In genomic region chr7:44224216-44224950, GRCh38 we compare ENCODE assay signal across 17 cellular contexts. TPM values are rescaled to one million over a fixed set of nuclear protein-coding genes. Genes with fewer than 3 reads are reported as not detected.
A peak's percentile ranks its signal among the peaks of the same experiment; 100 is the strongest.
DNase-seq lines count a peak whose midpoint lies in the region; ATAC-seq, FAIRE-seq and TF ChIP-seq lines count a peak whose summit lies in the region.
"Had no signal": no experiment of that assay in that cellular context is flagged by ENCODE, and none has a peak within 500 bp of the region (broad histone marks: within the 10 kb centered on the region; RNA-seq: fewer than 3 reads in every experiment).

No MANE protein-coding gene starts in this region.

- no peak overlapping the region for H3K4me3 Mint-ChIP-seq in activated CD8-positive, alpha-beta T cell treated with anti-CD3 and anti-CD28 coated beads, Interleukin-2, amount 10 ng/mL, durations not matched to agents 7 days and 5 days

- H3K9me3 Mint-ChIP-seq in activated CD8-positive, alpha-beta T cell treated with anti-CD3 and anti-CD28 coated beads, Interleukin-2, amount 10 ng/mL, durations not matched to agents 7 days and 5 days (ENCODE audit: insufficient read depth) = no peaks in the 10 kb centered on the region

- POLR2A ChIA-PET in activated CD8-positive, alpha-beta T cell treated with anti-CD3 and anti-CD28 coated beads, Interleukin-2, amount 10 ng/mL, durations not matched to agents 7 days and 5 days (lab: Charles Lee) = no interaction called here

- H3K27ac Mint-ChIP-seq in activated CD8-positive, alpha-beta T cell treated with anti-CD3 and anti-CD28 coated beads, Interleukin-2, amount 10 ng/mL, durations not matched to agents 7 days and 5 days = no peak overlapping the region

- 34% methylated on average over 14 of the region's 14 CpGs for WGBS in prostate gland

- no peaks in the 10 kb centered on the region for H3K36me3 ChIP-seq in prostate gland

- TF ChIP-seq CTCF in D721Med (IDR thresholded peaks at IDR 0.05; ENCODE audit: insufficient read depth, missing control alignments) (no peak), prostate gland (IDR thresholded peaks at IDR 0.05) (no peak)

- H3K36me3 Mint-ChIP-seq in activated CD8-positive, alpha-beta T cell treated with anti-CD3 and anti-CD28 coated beads, Interleukin-2, amount 10 ng/mL, durations not matched to agents 7 days and 5 days (ENCODE audit: low read depth) = no peaks in the 10 kb centered on the region

- no peaks in the 10 kb centered on the region for H3K4me1 Mint-ChIP-seq in activated CD8-positive, alpha-beta T cell treated with anti-CD3 and anti-CD28 coated beads, Interleukin-2, amount 10 ng/mL, durations not matched to agents 7 days and 5 days (ENCODE audit: low read depth)

- H3K9me3 ChIP-seq in prostate gland = no peaks in the 10 kb centered on the region

- intact Hi-C loops in prostate gland (cut with DNase I) = no loop called here

- CTCF ChIA-PET in activated CD8-positive, alpha-beta T cell treated with anti-CD3 and anti-CD28 coated beads, Interleukin-2, amount 10 ng/mL, durations not matched to agents 7 days and 5 days (lab: Charles Lee) = interaction anchor here (1.1 to 1.5 kb wide), 2 partner anchors 16 to 23 kb away, joined by 3 read pairs; no protein-coding TSS in a partner anchor

- FAIRE-seq in D721Med (lab: Jason Lieb, UNC) = no peak
- FAIRE-seq: islet of Langerhans, small intestine had no signal

- no peak for TF ChIP-seq POLR2A in prostate gland (IDR thresholded peaks at IDR 0.05)

- no peaks in the 10 kb centered on the region for H3K4me1 ChIP-seq in prostate gland (replicated peaks)

- peak; percentile 99 for DNase-seq in D721Med (ENCODE audit: insufficient read length, low spot score)
- DNase-seq in NCI-H146 (lab: John Stamatoyannopoulos, UW) = peak; percentile 90
- DNase-seq in NCI-H82 (lab: John Stamatoyannopoulos, UW) = peak; percentile 89
- DNase-seq in H4 (ENCODE audit: low spot score) = no peak
- DNase-seq in activated CD8-positive, alpha-beta T cell treated with anti-CD3 and anti-CD28 coated beads, Interleukin-2, amount 10 ng/mL, durations not matched to agents 7 days and 5 days = no peak
- no peak for DNase-seq in prostate gland (ENCODE audit: low spot score)
- DNase-seq: amygdala; Calu3; H7; nucleus accumbens; small intestine; stimulated activated naive CD4-positive, alpha-beta T cell had no signal

- ATAC-seq in esophagus mucosa (peak; percentile 41), GM21717 (IDR thresholded peaks at IDR 0.05; ENCODE audit: unreplicated experiment) (no peak)
- ATAC-seq in activated CD8-positive, alpha-beta T cell treated with anti-CD3 and anti-CD28 coated beads, Interleukin-2, amount 10 ng/mL, durations not matched to agents 7 days and 5 days = no peak

- H3K27ac ChIP-seq in prostate gland = no peak overlapping the region
- H3K27ac ChIP-seq: coronary artery, VCaP had no signal

- H3K27me3 Mint-ChIP-seq in activated CD8-positive, alpha-beta T cell treated with anti-CD3 and anti-CD28 coated beads, Interleukin-2, amount 10 ng/mL, durations not matched to agents 7 days and 5 days (ENCODE audit: low read depth) = no peaks in the 10 kb centered on the region

- no peaks in the 10 kb centered on the region for H3K27me3 ChIP-seq in prostate gland (replicated peaks; ENCODE audit: insufficient read depth)

- H3K4me3 ChIP-seq in prostate gland = no peak overlapping the region
- H3K4me3 ChIP-seq: coronary artery had no signal

RNA-seq across cellular contexts. Expression of gene YKT6, which starts 23.6 kb away (rescaled TPM):
- 65.2 TPM for total RNA-seq in esophagus mucosa
- 132 and 136 TPM in 2 replicates for total RNA-seq in H4 (2014; rRNA removed; shearing (Covaris generic))
- 10 to 100 TPM; 64.5 to 70.2 TPM for total RNA-seq in activated CD8-positive, alpha-beta T cell treated with anti-CD3 and anti-CD28 coated beads, Interleukin-2, amount 10 ng/mL, durations not matched to agents 7 days and 5 days
- total RNA-seq in prostate gland = 10 to 100 TPM; 63.5 to 68.4 TPM

RNA-seq across cellular contexts. Expression of gene GCK, which starts 35.1 kb away (rescaled TPM):
- total RNA-seq in esophagus mucosa = not detected
- total RNA-seq in H4 (2014; rRNA removed; shearing (Covaris generic)) = not detected in 2 replicates
- total RNA-seq in activated CD8-positive, alpha-beta T cell treated with anti-CD3 and anti-CD28 coated beads, Interleukin-2, amount 10 ng/mL, durations not matched to agents 7 days and 5 days = not detected
- 1 to 10 TPM in 1 of 2 donors, under 1 TPM in 1; 0.91 to 2.7 TPM for total RNA-seq in prostate gland
- total RNA-seq: Calu3 had no signal

Comparison
In these comparisons a context has a peak if more than half of its experiments do, and no peak if none do; other contexts are left out.
1. DNase-seq: peak in D721Med (single experiment), NCI-H146 (single experiment) and NCI-H82 (single experiment); none in H4 (single experiment), activated CD8-positive, alpha-beta T cell treated with anti-CD3 and anti-CD28 coated beads, Interleukin-2, amount 10 ng/mL, durations not matched to agents 7 days and 5 days (single experiment) and prostate gland (single experiment).